In genomic region chr2:145811467-145812162, GRCh38 we compare ENCODE assay signal across 15 cellular contexts.
DNase-seq lines count a peak whose midpoint lies in the region; ATAC-seq, FAIRE-seq and TF ChIP-seq lines count a peak whose summit lies in the region.
"Had no signal": no experiment of that assay in that cellular context is flagged by ENCODE, and none has a peak within 500 bp of the region (broad histone marks: within the 10 kb centered on the region; RNA-seq: fewer than 3 reads in every experiment).

No MANE protein-coding gene starts in this region.

- no peak overlapping the region for H2AK5ac ChIP-seq in mesenchymal stem cell (ENCODE audit: low read length, severe bottlenecking)

- H2BK5ac ChIP-seq in mesenchymal stem cell (ENCODE audit: low read depth, low read length, poor library complexity, severe bottlenecking) = no peak overlapping the region

- no peaks in the 10 kb centered on the region for H4K20me1 ChIP-seq in astrocyte (ENCODE audit: insufficient read depth, low read length)

- H3K27ac Mint-ChIP-seq in astrocyte (ENCODE audit: unreplicated experiment) = no peak overlapping the region
- no peak overlapping the region for H3K27ac Mint-ChIP-seq in stimulated activated naive B cell treated with anti-CD40 and anti-IgM and Interleukin-4, amounts not matched to agents 10 μg/mL and 1 μg/mL and 100 μg/mL, for 72 hours
- H3K27ac Mint-ChIP-seq: activated CD4-positive, alpha-beta T cell treated with anti-CD3 and anti-CD28 coated beads, Interleukin-2, amount 10 ng/mL, durations not matched to agents 24 days and 14 days; B cell had no signal

- no peak overlapping the region for H3K4ac ChIP-seq in mesenchymal stem cell (ENCODE audit: low read depth in 1 of 2, low read length in 2 of 2)

- H3K27me3 ChIP-seq in astrocyte (ENCODE audit: insufficient read depth, low read length) = no peaks in the 10 kb centered on the region
- no peaks in the 10 kb centered on the region for H3K27me3 ChIP-seq in mesenchymal stem cell (ENCODE audit: control insufficient read depth in 1 of 2, insufficient read depth in 1 of 2, low read length in 2 of 2)
- H3K27me3 ChIP-seq in colonic mucosa = no peaks in the 10 kb centered on the region
- H3K27me3 ChIP-seq in transverse colon = no peaks in the 10 kb centered on the region
- H3K27me3 ChIP-seq: uterus had no signal

- TF ChIP-seq EP300 in transverse colon (IDR thresholded peaks at IDR 0.05; ENCODE audit: low read depth) = no peak

- H3K9ac ChIP-seq in astrocyte (ENCODE audit: low read length) (no peak overlapping the region), mesenchymal stem cell (ENCODE audit: low read length) (no peak overlapping the region), colonic mucosa (ENCODE audit: low read depth in 2 of 2, low read length in 2 of 2) (no peak overlapping the region)

- DNase-seq in Daoy (ENCODE audit: low read depth) = peak; percentile 18
- DNase-seq in NB4 (ENCODE audit: low read depth) = peak; percentile 43
- DNase-seq in astrocyte (ENCODE audit: low read depth) = peak; percentile 38
- peak; percentile 21 for DNase-seq in mesenchymal stem cell
- DNase-seq in stimulated activated naive B cell treated with anti-CD40 and anti-IgM and Interleukin-4, amounts not matched to agents 10 μg/mL and 1 μg/mL and 100 μg/mL, for 72 hours = no peak
- no peak for DNase-seq in colonic mucosa
- DNase-seq in transverse colon = no peak
- no peak for DNase-seq in NCI-H82 (lab: John Stamatoyannopoulos, UW)
- DNase-seq: activated CD4-positive, alpha-beta T cell treated with anti-CD3 and anti-CD28 coated beads, Interleukin-2, amount 10 ng/mL, durations not matched to agents 24 days and 14 days; DMS79; stimulated activated naive CD4-positive, alpha-beta T cell; T-helper 1 cell; uterus had no signal

- H2BK12ac ChIP-seq in mesenchymal stem cell (ENCODE audit: low read length in 2 of 2) = no peak overlapping the region

- no peak overlapping the region for H3K18ac ChIP-seq in mesenchymal stem cell (ENCODE audit: low read depth in 1 of 2, low read length in 2 of 2)

- H3K14ac ChIP-seq in mesenchymal stem cell (ENCODE audit: low read length in 2 of 2) = no peak overlapping the region

- H3K4me3 ChIP-seq in NB4 (ENCODE audit: low read depth, low read length) (no peak overlapping the region), astrocyte (ENCODE audit: insufficient read depth, low read depth, low read length) (no peak overlapping the region), mesenchymal stem cell (ENCODE audit: insufficient read depth in 1 of 2, low read depth in 1 of 2, low read length in 2 of 2) (no peak overlapping the region), colonic mucosa (no peak overlapping the region), transverse colon (no peak overlapping the region)
- H3K4me3 ChIP-seq: uterus had no signal

- H3K27me3 Mint-ChIP-seq in astrocyte (ENCODE audit: low read depth, unreplicated experiment) = no peaks in the 10 kb centered on the region
- no peaks in the 10 kb centered on the region for H3K27me3 Mint-ChIP-seq in stimulated activated naive B cell treated with anti-CD40 and anti-IgM and Interleukin-4, amounts not matched to agents 10 μg/mL and 1 μg/mL and 100 μg/mL, for 72 hours
- H3K27me3 Mint-ChIP-seq: activated CD4-positive, alpha-beta T cell treated with anti-CD3 and anti-CD28 coated beads, Interleukin-2, amount 10 ng/mL, durations not matched to agents 24 days and 14 days; B cell had no signal

- H3K27ac ChIP-seq in astrocyte (ENCODE audit: low read depth, low read length) (no peak overlapping the region), mesenchymal stem cell (ENCODE audit: low read length, poor library complexity, severe bottlenecking) (no peak overlapping the region), colonic mucosa (no peak overlapping the region), transverse colon (no peak overlapping the region)
- H3K27ac ChIP-seq: uterus had no signal

- H3K9me3 ChIP-seq in astrocyte (ENCODE audit: insufficient read depth, low read depth, low read length) (no peaks in the 10 kb centered on the region), mesenchymal stem cell (ENCODE audit: control insufficient read depth, low read length) (no peaks in the 10 kb centered on the region), colonic mucosa (no peaks in the 10 kb centered on the region), transverse colon (no peaks in the 10 kb centered on the region)
- H3K9me3 ChIP-seq: uterus had no signal

- WGBS in mesenchymal stem cell = 83% methylated on average over 3 of the region's 5 CpGs
- 34 to 48% methylated on average over 5 of the region's 5 CpGs for WGBS in transverse colon (ENCODE audit: low coverage in 1 of 2), 2 donors

- H2AFZ ChIP-seq in astrocyte (ENCODE audit: low read depth, low read length) (peak overlapping the region; percentile 2), mesenchymal stem cell (ENCODE audit: low read depth, low read length) (no peak overlapping the region)

- no peak for TF ChIP-seq CTCF in NB4 (IDR thresholded peaks at IDR 0.05; ENCODE audit: low read depth, low read length)
- TF ChIP-seq CTCF in astrocyte (IDR thresholded peaks at IDR 0.05; ENCODE audit: insufficient read depth, low read depth, low read length) = no peak
- no peak for TF ChIP-seq CTCF in colonic mucosa (IDR thresholded peaks at IDR 0.05)
- no peak for TF ChIP-seq CTCF in transverse colon (IDR thresholded peaks at IDR 0.05)

- H3K4me3 Mint-ChIP-seq in astrocyte (ENCODE audit: unreplicated experiment) = no peak overlapping the region
- no peak overlapping the region for H3K4me3 Mint-ChIP-seq in stimulated activated naive B cell treated with anti-CD40 and anti-IgM and Interleukin-4, amounts not matched to agents 10 μg/mL and 1 μg/mL and 100 μg/mL, for 72 hours
- H3K4me3 Mint-ChIP-seq: activated CD4-positive, alpha-beta T cell treated with anti-CD3 and anti-CD28 coated beads, Interleukin-2, amount 10 ng/mL, durations not matched to agents 24 days and 14 days; B cell had no signal

- H3K79me1 ChIP-seq in mesenchymal stem cell (replicated peaks; ENCODE audit: low read length, poor library complexity, severe bottlenecking) = no peaks in the 10 kb centered on the region

- H3K79me2 ChIP-seq in astrocyte (ENCODE audit: insufficient read depth, low read length) = no peaks in the 10 kb centered on the region

- no peak for TF ChIP-seq POLR2A in NB4 (IDR thresholded peaks at IDR 0.05; ENCODE audit: extremely low read depth, insufficient read length)
- TF ChIP-seq POLR2A in transverse colon (IDR thresholded peaks at IDR 0.05) = no peak

- H3K4me1 ChIP-seq in astrocyte (ENCODE audit: insufficient read depth, low read length) = peaks cover 10% of the 10 kb centered on the region
- H3K4me1 ChIP-seq in mesenchymal stem cell (ENCODE audit: control insufficient read depth, insufficient read depth, low read depth, low read length) = no peaks in the 10 kb centered on the region
- H3K4me1 ChIP-seq in colonic mucosa = no peaks in the 10 kb centered on the region
- H3K4me1 ChIP-seq in transverse colon = no peaks in the 10 kb centered on the region
- H3K4me1 ChIP-seq: uterus had no signal

- H2BK120ac ChIP-seq in mesenchymal stem cell (ENCODE audit: low read depth, low read length) = no peak overlapping the region

- in situ Hi-C loops in transverse colon (cut with MboI; ENCODE audit: low pct_ligation_motif_present in 1 of 4, low pct_unique_long_range_greater_than_20kb in 1 of 4, low sequenced_read_pairs in 3 of 4) = no loop called here

- ATAC-seq in stimulated activated naive B cell treated with anti-CD40 and anti-IgM and Interleukin-4, amounts not matched to agents 10 μg/mL and 1 μg/mL and 100 μg/mL, for 72 hours (replicated peaks) = no peak

- H3K4me2 ChIP-seq in astrocyte (ENCODE audit: low read length) (peak overlapping the region; percentile 40), mesenchymal stem cell (ENCODE audit: low read length, poor library complexity, severe bottlenecking) (no peak overlapping the region)

- H3K36me3 ChIP-seq in astrocyte (ENCODE audit: insufficient read depth, low read length) = no peaks in the 10 kb centered on the region
- H3K36me3 ChIP-seq in mesenchymal stem cell (ENCODE audit: control insufficient read depth in 1 of 2, insufficient read depth in 2 of 2, low read depth in 1 of 2, low read length in 2 of 2) = no peaks in the 10 kb centered on the region
- no peaks in the 10 kb centered on the region for H3K36me3 ChIP-seq in colonic mucosa
- H3K36me3 ChIP-seq in transverse colon = no peaks in the 10 kb centered on the region
- H3K36me3 ChIP-seq: uterus had no signal

- no peaks in the 10 kb centered on the region for H3K36me3 Mint-ChIP-seq in astrocyte (ENCODE audit: low read depth, unreplicated experiment)
- no peaks in the 10 kb centered on the region for H3K36me3 Mint-ChIP-seq in stimulated activated naive B cell treated with anti-CD40 and anti-IgM and Interleukin-4, amounts not matched to agents 10 μg/mL and 1 μg/mL and 100 μg/mL, for 72 hours

- no peak overlapping the region for H2BK15ac ChIP-seq in mesenchymal stem cell (ENCODE audit: low read depth, poor library complexity, severe bottlenecking)

- FAIRE-seq in astrocyte (lab: Jason Lieb, UNC) = no peak
- FAIRE-seq: keratinocyte had no signal

- H3K23ac ChIP-seq in mesenchymal stem cell (ENCODE audit: low read length in 2 of 2) = no peak overlapping the region

- peaks cover 27% of the 10 kb centered on the region for H3K4me1 Mint-ChIP-seq in astrocyte (ENCODE audit: low read depth, unreplicated experiment)
- H3K4me1 Mint-ChIP-seq in stimulated activated naive B cell treated with anti-CD40 and anti-IgM and Interleukin-4, amounts not matched to agents 10 μg/mL and 1 μg/mL and 100 μg/mL, for 72 hours = peaks cover 0 to 1% of the 10 kb centered on the region in 2 donors
- H3K4me1 Mint-ChIP-seq: activated CD4-positive, alpha-beta T cell treated with anti-CD3 and anti-CD28 coated beads, Interleukin-2, amount 10 ng/mL, durations not matched to agents 24 days and 14 days; B cell had no signal

- H3K9me3 Mint-ChIP-seq in astrocyte (ENCODE audit: unreplicated experiment) = no peaks in the 10 kb centered on the region
- H3K9me3 Mint-ChIP-seq in stimulated activated naive B cell treated with anti-CD40 and anti-IgM and Interleukin-4, amounts not matched to agents 10 μg/mL and 1 μg/mL and 100 μg/mL, for 72 hours = no peaks in the 10 kb centered on the region
- H3K9me3 Mint-ChIP-seq: activated CD4-positive, alpha-beta T cell treated with anti-CD3 and anti-CD28 coated beads, Interleukin-2, amount 10 ng/mL, durations not matched to agents 24 days and 14 days had no signal

- intact Hi-C loops in colonic mucosa (cut with DNase I) = no loop called here
- intact Hi-C loops in transverse colon (cut with DNase I; ENCODE audit: low total_unique reads) = no loop called here

- no peak overlapping the region for H4K91ac ChIP-seq in mesenchymal stem cell (ENCODE audit: low read length)

- no peak overlapping the region for H4K8ac ChIP-seq in mesenchymal stem cell (ENCODE audit: low read length)

Comparison
In these comparisons a context has a peak if more than half of its experiments do, and no peak if none do; other contexts are left out.
1. DNase-seq: peak in Daoy (single experiment), NB4 (single experiment), astrocyte (single experiment) and mesenchymal stem cell (single experiment); none in stimulated activated naive B cell treated with anti-CD40 and anti-IgM and Interleukin-4, amounts not matched to agents 10 μg/mL and 1 μg/mL and 100 μg/mL, for 72 hours (single experiment), colonic mucosa (single experiment), transverse colon (single experiment) and NCI-H82 (single experiment).